Comparison of ENCODE assay signal across 22 cellular contexts in genomic region chr1:55522353-55522903, GRCh38.
DNase-seq lines count a peak whose midpoint lies in the region; ATAC-seq, FAIRE-seq and TF ChIP-seq lines count a peak whose summit lies in the region.
"Had no signal": no experiment of that assay in that cellular context is flagged by ENCODE, and none has a peak within 500 bp of the region (broad histone marks: within the 10 kb centered on the region; RNA-seq: fewer than 3 reads in every experiment).

No MANE protein-coding gene starts in this region.

- CTCF ChIA-PET in HepG2 (lab: Yijun Ruan, JAX; ENCODE audit: low intra/inter-chr PET ratio, low total read pairs): no interaction called here
- CTCF ChIA-PET in activated CD8-positive, alpha-beta T cell treated with anti-CD3 and anti-CD28 coated beads, Interleukin-2, amount 10 ng/mL, durations not matched to agents 7 days and 5 days (lab: Charles Lee): no interaction called here

- POLR2A ChIA-PET in HepG2 (lab: Yijun Ruan, JAX): interaction anchor here (1.0 to 1.7 kb wide), 2 partner anchors 8 to 93 kb away, joined by 4 read pairs; no protein-coding TSS in a partner anchor
- POLR2A ChIA-PET in activated CD8-positive, alpha-beta T cell treated with anti-CD3 and anti-CD28 coated beads, Interleukin-2, amount 10 ng/mL, durations not matched to agents 7 days and 5 days (lab: Charles Lee): no interaction called here

- FAIRE-seq in HepG2 (lab: Jason Lieb, UNC): no peak
- FAIRE-seq: GM12891 had no signal

- H3K36me3 ChIP-seq in HepG2 (replicated peaks in 1 of 2; ENCODE audit: control insufficient read depth in 1 of 2, insufficient read depth in 2 of 2, low read length in 2 of 2): no peaks in the 10 kb centered on the region
- H3K36me3 ChIP-seq in right lobe of liver: no peaks in the 10 kb centered on the region
- H3K36me3 ChIP-seq: SJCRH30 had no signal

- 73% methylated on average over 7 of the region's 7 CpGs for WGBS in HepG2 (ENCODE audit: low lambda C conversion rate)
- 66% methylated on average over 6 of the region's 7 CpGs for WGBS in right lobe of liver (ENCODE audit: insufficient coverage, low coverage, low lambda C conversion rate, missing lambda C conversion rate)

- no peak for TF ChIP-seq RAD21 in HepG2 (CRISPR knock-in tag; IDR thresholded peaks at IDR 0.05)

- no TSS peak for BruUV-seq in HepG2 (replicated peaks; lab: Mats Ljungman, UMichigan)

- no peaks in the 10 kb centered on the region for H4K20me1 ChIP-seq in HepG2 (ENCODE audit: insufficient read depth, low read length)

- no peak overlapping the region for H3K4me3 ChIP-seq in HepG2 (replicated peaks in 1 of 3; ENCODE audit: insufficient read depth in 1 of 3, low read depth in 2 of 3, low read length in 3 of 3)
- no peak overlapping the region for H3K4me3 ChIP-seq in right lobe of liver
- H3K4me3 ChIP-seq: SJCRH30 had no signal

- no peaks in the 10 kb centered on the region for H3K9me3 ChIP-seq in HepG2 (ENCODE audit: low read length)
- no peaks in the 10 kb centered on the region for H3K9me3 ChIP-seq in right lobe of liver
- H3K9me3 ChIP-seq: Caco-2, SJCRH30 had no signal

- H3K27ac ChIP-seq in HepG2 (ENCODE audit: extremely low read length, insufficient read depth, low read length) (no peak overlapping the region), right lobe of liver (no peak overlapping the region)
- H3K27ac ChIP-seq: C4-2B, KMS-11, SJCRH30 had no signal

- peak overlapping the region; percentile 4 for H3K27ac Mint-ChIP-seq in progenitor cell of endocrine pancreas
- no peak overlapping the region for H3K27ac Mint-ChIP-seq in activated CD8-positive, alpha-beta T cell treated with anti-CD3 and anti-CD28 coated beads, Interleukin-2, amount 10 ng/mL, durations not matched to agents 7 days and 5 days
- H3K27ac Mint-ChIP-seq: CD8-positive, alpha-beta T cell; IgD-negative memory B cell had no signal

- intact Hi-C loops in HepG2 (cut with micrococcal nuclease; ENCODE audit: unreplicated experiment) (no loop called here), right lobe of liver (cut with DNase I) (no loop called here)

- TF ChIP-seq POLR2A in HepG2 (IDR thresholded peaks at IDR 0.05; ENCODE audit: insufficient read depth in 1 of 2, low read depth in 2 of 2, low read length in 2 of 2) (no peak), right lobe of liver (IDR thresholded peaks at IDR 0.05) (no peak)

- ATAC-seq in HepG2 (peak; percentile 22; the same call in 2 of the 3 replicates), right lobe of liver (no peak)
- no peak for ATAC-seq in activated CD8-positive, alpha-beta T cell treated with anti-CD3 and anti-CD28 coated beads, Interleukin-2, amount 10 ng/mL, durations not matched to agents 7 days and 5 days
- ATAC-seq: CD8-positive, alpha-beta T cell; HCT116; PC-3 had no signal

- no peaks in the 10 kb centered on the region for H3K36me3 Mint-ChIP-seq in progenitor cell of endocrine pancreas (ENCODE audit: insufficient read depth)
- H3K36me3 Mint-ChIP-seq in activated CD8-positive, alpha-beta T cell treated with anti-CD3 and anti-CD28 coated beads, Interleukin-2, amount 10 ng/mL, durations not matched to agents 7 days and 5 days (ENCODE audit: low read depth): no peaks in the 10 kb centered on the region
- H3K36me3 Mint-ChIP-seq: CD8-positive, alpha-beta T cell had no signal

- H3K9ac ChIP-seq in HepG2 (ENCODE audit: insufficient read depth, low read depth, low read length): no peak overlapping the region
- H3K9ac ChIP-seq: KMS-11 had no signal

- H3K4me1 Mint-ChIP-seq in progenitor cell of endocrine pancreas (ENCODE audit: low read depth): no peaks in the 10 kb centered on the region
- H3K4me1 Mint-ChIP-seq in activated CD8-positive, alpha-beta T cell treated with anti-CD3 and anti-CD28 coated beads, Interleukin-2, amount 10 ng/mL, durations not matched to agents 7 days and 5 days (ENCODE audit: low read depth): no peaks in the 10 kb centered on the region
- H3K4me1 Mint-ChIP-seq: IgD-negative memory B cell had no signal

- no peak for TF ChIP-seq EP300 in HepG2 (IDR thresholded peaks at IDR 0.05; ENCODE audit: low read depth in 2 of 2, low read length in 2 of 2)
- no peak for TF ChIP-seq EP300 in HepG2 (CRISPR knock-in tag; IDR thresholded peaks at IDR 0.05; ENCODE audit: borderline replicate concordance)

- no peak for DNase-seq in HepG2 (ENCODE audit: low spot score)
- DNase-seq in right lobe of liver: no peak
- DNase-seq in left kidney (ENCODE audit: low read depth, low spot score): peak; percentile 28
- DNase-seq in progenitor cell of endocrine pancreas (ENCODE audit: low spot score, unreplicated experiment): no peak
- no peak for DNase-seq in NOMO-1 treated with dmso at 0.1 percent for 144 hours (lab: John Stamatoyannopoulos, UW; ENCODE audit: unreplicated experiment)
- DNase-seq in activated CD8-positive, alpha-beta T cell treated with anti-CD3 and anti-CD28 coated beads, Interleukin-2, amount 10 ng/mL, durations not matched to agents 7 days and 5 days: no peak
- no peak for DNase-seq in activated naive CD4-positive, alpha-beta T cell treated with anti-CD3 and anti-CD28 coated beads, Interleukin-2, amount 50 U/mL, for 16 hours
- DNase-seq: Caco-2; CD8-positive, alpha-beta T cell; GDM1; MM.1S; NCI-H2081; NCI-H2171; NCI-H226; NCI-H510A treated with DMSO at 0.1 percent for 48 hours; PC-3; SJCRH30 had no signal

- in situ Hi-C loops in HepG2 (cut with HindIII; ENCODE audit: extremely low pct_ligation_motif_present, low pct_unique_long_range_greater_than_20kb): no loop called here

- H3K4me2 ChIP-seq in HepG2 (ENCODE audit: low read depth, low read length): no peak overlapping the region
- H3K4me2 ChIP-seq: KMS-11 had no signal

- H3K27me3 ChIP-seq in HepG2 (ENCODE audit: control insufficient read depth in 1 of 2, insufficient read depth in 2 of 2, low read length in 2 of 2) (no peaks in the 10 kb centered on the region), right lobe of liver (no peaks in the 10 kb centered on the region)

- H3K9me3 Mint-ChIP-seq in progenitor cell of endocrine pancreas (ENCODE audit: low read depth): no peaks in the 10 kb centered on the region
- H3K9me3 Mint-ChIP-seq in activated CD8-positive, alpha-beta T cell treated with anti-CD3 and anti-CD28 coated beads, Interleukin-2, amount 10 ng/mL, durations not matched to agents 7 days and 5 days (ENCODE audit: insufficient read depth): no peaks in the 10 kb centered on the region
- H3K9me3 Mint-ChIP-seq: CD8-positive, alpha-beta T cell; IgD-negative memory B cell had no signal

- H3K27me3 Mint-ChIP-seq in progenitor cell of endocrine pancreas: peaks cover 18% of the 10 kb centered on the region
- H3K27me3 Mint-ChIP-seq in activated CD8-positive, alpha-beta T cell treated with anti-CD3 and anti-CD28 coated beads, Interleukin-2, amount 10 ng/mL, durations not matched to agents 7 days and 5 days (ENCODE audit: low read depth): peaks cover 7% of the 10 kb centered on the region

- H3K4me1 ChIP-seq in HepG2 (ENCODE audit: insufficient read depth, low read length) (peaks cover 43% of the 10 kb centered on the region), right lobe of liver (no peaks in the 10 kb centered on the region)
- H3K4me1 ChIP-seq: Caco-2, SJCRH30 had no signal

- TF ChIP-seq CTCF in HepG2 (CRISPR knock-in tag; IDR thresholded peaks at IDR 0.05) (no peak), right lobe of liver (IDR thresholded peaks at IDR 0.05) (no peak), progenitor cell of endocrine pancreas (IDR thresholded peaks at IDR 0.05; ENCODE audit: unreplicated experiment) (no peak)

- H2AFZ ChIP-seq in HepG2 (ENCODE audit: low read length): no peak overlapping the region

- no peaks in the 10 kb centered on the region for H3K79me2 ChIP-seq in HepG2 (ENCODE audit: insufficient read depth, low read length)

- H3K4me3 Mint-ChIP-seq in progenitor cell of endocrine pancreas (ENCODE audit: low read depth): no peak overlapping the region
- no peak overlapping the region for H3K4me3 Mint-ChIP-seq in activated CD8-positive, alpha-beta T cell treated with anti-CD3 and anti-CD28 coated beads, Interleukin-2, amount 10 ng/mL, durations not matched to agents 7 days and 5 days
- H3K4me3 Mint-ChIP-seq: CD8-positive, alpha-beta T cell; IgD-negative memory B cell had no signal

TF ChIP-seq in HepG2, 621 proteins besides CTCF, POLR2A, EP300 and RAD21 (continues in another document):
- TF ChIP-seq ZEB1 (IDR thresholded peaks at IDR 0.05; ENCODE audit: insufficient replicate concordance, low read depth) (no peak), KLF16 (CRISPR knock-in tag; IDR thresholded peaks at IDR 0.05) (no peak), HNF4A (CRISPR knock-in tag; IDR thresholded peaks at IDR 0.05) (no peak), ZNF260 (CRISPR knock-in tag; IDR thresholded peaks at IDR 0.05; ENCODE audit: borderline replicate concordance, low read depth) (no peak), RARA (CRISPR knock-in tag; IDR thresholded peaks at IDR 0.05) (no peak), ZSCAN29 (CRISPR knock-in tag; conservative IDR thresholded peaks at IDR 0.05) (no peak), MIER2 (CRISPR knock-in tag; IDR thresholded peaks at IDR 0.05) (no peak), ZNF749 (CRISPR knock-in tag; IDR thresholded peaks at IDR 0.05; ENCODE audit: borderline replicate concordance) (no peak), ZNF17 (CRISPR knock-in tag; IDR thresholded peaks at IDR 0.05) (no peak), SNAPC2 (CRISPR knock-in tag; IDR thresholded peaks at IDR 0.05) (no peak), YEATS4 (CRISPR knock-in tag; IDR thresholded peaks at IDR 0.05; ENCODE audit: borderline replicate concordance) (no peak), ERF (CRISPR knock-in tag; IDR thresholded peaks at IDR 0.05) (no peak), ZNF354B (CRISPR knock-in tag; IDR thresholded peaks at IDR 0.05) (no peak), FOXP4 (CRISPR knock-in tag; IDR thresholded peaks at IDR 0.05) (no peak)
